Comparison of ENCODE assay signal across 1 cellular context in the genomic region with DNA sequence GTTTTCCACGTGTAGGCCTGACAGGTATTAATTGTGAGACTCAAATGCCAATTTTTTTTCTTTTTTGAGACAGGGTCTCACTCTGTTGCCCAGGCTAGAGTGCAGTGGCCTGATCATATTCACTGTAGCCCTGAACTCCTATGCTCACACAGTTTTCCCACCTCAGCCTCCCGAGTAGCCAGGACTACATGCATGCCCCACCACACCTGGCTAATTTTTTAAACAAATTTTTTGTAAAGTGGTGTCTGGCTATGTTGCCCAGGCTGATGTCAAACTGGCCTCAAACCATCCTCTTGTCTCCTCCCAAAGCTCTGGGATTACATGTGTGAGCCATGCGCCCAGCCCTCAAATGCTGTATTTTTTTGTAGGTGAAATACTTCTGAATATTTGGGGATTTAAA.
TF ChIP-seq lines count a peak whose summit lies in the region.

No MANE protein-coding gene starts in this region.

TF ChIP-seq in WTC11, 78 proteins besides CTCF, POLR2A, EP300 and RAD21 (continued from another document):
- TF ChIP-seq AFF4 (CRISPR knock-in tag; IDR thresholded peaks at IDR 0.05; ENCODE audit: borderline replicate concordance), result no peak
- peak; percentile 49; the same call in 1 of the 2 replicates for TF ChIP-seq ZNF121 (CRISPR knock-in tag; IDR thresholded peaks at IDR 0.05)
- no peak for TF ChIP-seq GRHL2 (CRISPR knock-in tag; IDR thresholded peaks at IDR 0.05; ENCODE audit: insufficient replicate concordance, severe bottlenecking)
- TF ChIP-seq FOXK1 (CRISPR knock-in tag; IDR thresholded peaks at IDR 0.05), result no peak
